33 cellular contexts compared by ENCODE assay signal in genomic region chr2:152011724-152012123, GRCh38.
"Had no signal": no experiment of that assay in that cellular context is flagged by ENCODE, and none has a peak within 500 bp of the region (broad histone marks: within the 10 kb centered on the region; RNA-seq: fewer than 3 reads in every experiment).

No MANE protein-coding gene starts in this region.

- ATAC-seq: activated naive CD4-positive, alpha-beta T cell treated with anti-CD3 and anti-CD28 coated beads, Interleukin-2, amount 50 U/mL, for 72 hours; activated naive CD8-positive, alpha-beta T cell treated with anti-CD3 and anti-CD28 coated beads, Interleukin-2, amount 50 U/mL, for 24 hours; activated T-cell treated with anti-CD3 and anti-CD28 coated beads, Interleukin-2, amount 50 U/mL, for 4 hours; activated T-cell treated with anti-CD3 and anti-CD28 coated beads, Interleukin-2, amount 50 U/mL, for 72 hours; activated T-helper 17 cell treated with anti-CD3 and anti-CD28 coated beads, Interleukin-2, amount 50 U/mL, for 72 hours; body of pancreas had no signal

- H3K27me3 ChIP-seq: adrenal gland, ascending aorta, body of pancreas, breast epithelium had no signal

- DNase-seq: activated effector memory CD4-positive, alpha-beta T cell treated with anti-CD3 and anti-CD28 coated beads, Interleukin-2, amount 50 U/mL, for 16 hours; activated effector memory CD4-positive, alpha-beta T cell treated with Interleukin-2 at 50 U/mL for 16 hours; activated gamma-delta T cell; activated gamma-delta T cell treated with Interleukin-2 at 50 U/mL for 16 hours; activated naive CD4-positive, alpha-beta T cell; activated naive CD4-positive, alpha-beta T cell treated with anti-CD3 and anti-CD28 coated beads for 36 hours; activated naive CD4-positive, alpha-beta T cell treated with anti-CD3 and anti-CD28 coated beads, Interleukin-2, amount 10 ng/mL, durations not matched to agents 7 days and 5 days; activated naive CD4-positive, alpha-beta T cell treated with anti-CD3 and anti-CD28 coated beads, Interleukin-2, amount 50 U/mL, for 16 hours; activated naive CD4-positive, alpha-beta T cell treated with Interleukin-2 at 50 U/mL for 16 hours; activated naive CD8-positive, alpha-beta T cell treated with anti-CD3 and anti-CD28 coated beads for 36 hours; activated naive CD8-positive, alpha-beta T cell treated with anti-CD3 and anti-CD28 coated beads, Interleukin-2, amount 10 ng/mL, durations not matched to agents 7 days and 5 days; activated naive CD8-positive, alpha-beta T cell treated with anti-CD3 and anti-CD28 coated beads, Interleukin-2, amount 50 U/mL, for 24 hours; activated T-cell treated with anti-CD3 and anti-CD28 coated beads, Interleukin-2, amount 50 U/mL, for 24 hours; activated T-cell treated with anti-CD3 and anti-CD28 coated beads, Interleukin-2, amount 50 U/mL, for 4 hours; activated T-cell treated with anti-CD3 and anti-CD28 coated beads, Interleukin-2, amount 50 U/mL, for 48 hours; activated T-cell treated with anti-CD3 and anti-CD28 coated beads, Interleukin-2, amount 50 U/mL, for 72 hours; adrenal gland; amniotic stem cell; amygdala; anterior cingulate cortex; aorta; body of pancreas; brain microvascular endothelial cell; caudate nucleus; central memory CD4-positive, alpha-beta T cell; cerebellar nuclear complex had no signal

- H3K4me3 ChIP-seq: adrenal gland, ascending aorta, body of pancreas, breast epithelium, cardiac muscle cell had no signal

- FAIRE-seq: astrocyte, bronchial epithelial cell had no signal

- H3K36me3 ChIP-seq: adrenal gland, ascending aorta, brain microvascular endothelial cell, breast epithelium, cardiac muscle cell had no signal

- H3K9me3 ChIP-seq: adrenal gland, ascending aorta, body of pancreas, breast epithelium had no signal

- H3K4me1 ChIP-seq: adrenal gland, ascending aorta, body of pancreas, breast epithelium had no signal

- H3K27ac ChIP-seq: adrenal gland, ascending aorta, body of pancreas, brain microvascular endothelial cell, breast epithelium, cardiac muscle cell had no signal
